ENCODE assay signal across 9 cellular contexts in the genomic region with DNA sequence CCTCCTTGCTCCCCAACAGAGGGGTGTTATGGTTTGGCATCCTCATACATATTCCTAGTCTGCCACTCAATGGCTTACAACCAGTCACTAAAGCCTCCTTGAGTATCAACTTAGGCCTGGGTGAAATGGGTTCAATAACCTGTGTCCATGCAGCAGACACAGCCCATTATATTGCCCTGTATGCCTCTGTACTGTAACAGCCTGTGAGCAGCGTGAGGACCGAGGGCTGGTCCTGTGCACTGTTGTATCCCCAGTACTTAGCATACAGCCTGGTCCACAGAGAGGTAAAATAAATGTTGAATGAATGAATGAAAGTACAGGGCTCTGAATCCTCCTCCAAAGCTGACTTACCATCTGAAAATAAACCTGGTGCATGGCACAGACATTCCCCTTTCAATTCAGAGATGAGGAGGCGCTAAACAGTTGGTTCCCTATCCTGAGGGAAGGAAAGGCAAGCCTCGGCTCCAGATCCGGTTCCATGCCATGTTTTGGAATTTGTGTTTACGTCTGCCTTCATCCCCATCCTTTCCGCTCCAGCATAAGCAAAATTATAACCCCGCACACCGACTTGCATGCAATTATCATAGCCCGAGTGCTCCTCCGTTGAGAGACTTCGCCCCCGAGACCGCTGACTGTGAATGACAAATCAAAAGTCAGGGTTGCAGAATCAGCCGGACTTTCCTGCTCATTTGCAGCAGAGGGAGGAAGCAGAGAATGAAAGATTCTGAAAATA. TPM values are rescaled to one million over a fixed set of nuclear protein-coding genes. Genes with fewer than 3 reads are reported as not detected.
DNase-seq lines count a peak whose midpoint lies in the region; ATAC-seq, FAIRE-seq and TF ChIP-seq lines count a peak whose summit lies in the region.
"Had no signal": no experiment of that assay in that cellular context is flagged by ENCODE, and none has a peak within 500 bp of the region (broad histone marks: within the 10 kb centered on the region; RNA-seq: fewer than 3 reads in every experiment).

No MANE protein-coding gene starts in this region.

- no peaks in the 10 kb centered on the region for H3K36me3 ChIP-seq in pancreas
- H3K36me3 ChIP-seq: HAP-1 had no signal

- H3K27me3 Mint-ChIP-seq in HFFc6 (ENCODE audit: insufficient read depth): no peaks in the 10 kb centered on the region; the same call in 1 of the 2 replicates
- H3K27me3 Mint-ChIP-seq in activated CD8-positive, alpha-beta T cell treated with anti-CD3 and anti-CD28 coated beads for 36 hours: peaks cover 31% of the 10 kb centered on the region

- H3K4me3 Mint-ChIP-seq in HFFc6: peak overlapping the region; percentile 91
- peak overlapping the region; percentile 59 for H3K4me3 Mint-ChIP-seq in activated CD8-positive, alpha-beta T cell treated with anti-CD3 and anti-CD28 coated beads for 36 hours

- CTCF ChIA-PET in activated CD8-positive, alpha-beta T cell treated with anti-CD3 and anti-CD28 coated beads for 36 hours (lab: Charles Lee): no interaction called here

- H3K27me3 ChIP-seq in pancreas: no peaks in the 10 kb centered on the region

- H3K27ac ChIP-seq in pancreas: no peak overlapping the region

- no peaks in the 10 kb centered on the region for H3K4me1 ChIP-seq in pancreas
- H3K4me1 ChIP-seq: HAP-1 had no signal

- no peak for FAIRE-seq in pancreas (lab: Jason Lieb, UNC)

- DNase-seq in AG10803 (ENCODE audit: low read depth) (peak; percentile 70), HFFc6 (peak; percentile 76), head of caudate nucleus (peak; percentile 45 to 90 (median 74)), pancreas (no peak)
- DNase-seq in activated CD8-positive, alpha-beta T cell treated with anti-CD3 and anti-CD28 coated beads for 36 hours: peak; percentile 44

- 0 out of 2 replicates have a peak, but pooled peaks have one; percentile 1 for TF ChIP-seq CTCF in AG10803 (conservative IDR thresholded peaks at IDR 0.05; ENCODE audit: low read length)
- TF ChIP-seq CTCF in HFFc6 (IDR thresholded peaks at IDR 0.05): no peak
- no peak for TF ChIP-seq CTCF in activated CD8-positive, alpha-beta T cell treated with anti-CD3 and anti-CD28 coated beads for 36 hours (IDR thresholded peaks at IDR 0.05)
- no peak for TF ChIP-seq CTCF in pancreas (IDR thresholded peaks at IDR 0.05)

- peak overlapping the region; percentile 58 for H3K4me3 ChIP-seq in AG10803 (ENCODE audit: low read length)
- peak overlapping the region in 1 of 4 donors; percentile 63 for H3K4me3 ChIP-seq in pancreas
- H3K4me3 ChIP-seq: HAP-1 had no signal

- H3K9me3 Mint-ChIP-seq in HFFc6: no peaks in the 10 kb centered on the region
- H3K9me3 Mint-ChIP-seq in activated CD8-positive, alpha-beta T cell treated with anti-CD3 and anti-CD28 coated beads for 36 hours: no peaks in the 10 kb centered on the region

- ATAC-seq in activated CD8-positive, alpha-beta T cell treated with anti-CD3 and anti-CD28 coated beads for 36 hours: no peak
- ATAC-seq in pancreas: peak in 3 of 4 donors; percentile 34 to 55 (median 36)
- no peak for ATAC-seq in GM21390 (IDR thresholded peaks at IDR 0.05; ENCODE audit: unreplicated experiment)
- no peak for ATAC-seq in HG03159 (IDR thresholded peaks at IDR 0.05; ENCODE audit: unreplicated experiment)
- no peak for ATAC-seq in HG03108 (IDR thresholded peaks at IDR 0.05; ENCODE audit: unreplicated experiment)

- no peaks in the 10 kb centered on the region for H3K36me3 Mint-ChIP-seq in HFFc6 (ENCODE audit: low read depth)
- no peaks in the 10 kb centered on the region for H3K36me3 Mint-ChIP-seq in activated CD8-positive, alpha-beta T cell treated with anti-CD3 and anti-CD28 coated beads for 36 hours (ENCODE audit: low read depth)

- peaks cover 48% of the 10 kb centered on the region for H3K4me1 Mint-ChIP-seq in HFFc6 (ENCODE audit: low read depth)
- peaks cover 33% of the 10 kb centered on the region for H3K4me1 Mint-ChIP-seq in activated CD8-positive, alpha-beta T cell treated with anti-CD3 and anti-CD28 coated beads for 36 hours (ENCODE audit: low read depth)

- H3K9me3 ChIP-seq in pancreas: no peaks in the 10 kb centered on the region
- H3K9me3 ChIP-seq: HAP-1 had no signal

- POLR2A ChIA-PET in activated CD8-positive, alpha-beta T cell treated with anti-CD3 and anti-CD28 coated beads for 36 hours (lab: Charles Lee): no interaction called here

- intact Hi-C loops in activated CD8-positive, alpha-beta T cell treated with anti-CD3 and anti-CD28 coated beads for 36 hours (cut with micrococcal nuclease): no loop called here
- intact Hi-C loops in head of caudate nucleus (cut with DNase I): no loop called here
- intact Hi-C loops in pancreas (cut with DNase I): no loop called here

- peak overlapping the region; percentile 80 for H3K27ac Mint-ChIP-seq in HFFc6
- H3K27ac Mint-ChIP-seq in activated CD8-positive, alpha-beta T cell treated with anti-CD3 and anti-CD28 coated beads for 36 hours: no peak overlapping the region

- WGBS in pancreas, 2 donors: 30 to 35% methylated on average over 15 of the region's 15 CpGs

RNA-seq across cellular contexts. Expression of gene DNAJC6, which starts 45.0 kb away (rescaled TPM):
- total RNA-seq in HFFc6 (2021; fragmentation: NEBNext Ultra II Directional; extraction: Animal tissue kit (Norgen Biotek cat#: 25700)): 10 to 100 TPM; 13.5 to 17.7 (median 15.3) TPM
- total RNA-seq in activated CD8-positive, alpha-beta T cell treated with anti-CD3 and anti-CD28 coated beads for 36 hours: 1 to 10 TPM; 2.1 to 2.2 TPM
- total RNA-seq in pancreas: 1 to 10 TPM in 5 of 6 donors, under 1 TPM in 1; 0.88 to 2.8 (median 1.9) TPM
- 1 to 10 TPM in 1 of 2 donors, under 1 TPM in 1; 0.46 to 4.3 TPM for polyA plus RNA-seq in pancreas

Comparison
In these comparisons a context has a peak if more than half of its experiments do, and no peak if none do; other contexts are left out.
1. DNase-seq: peak in AG10803 (single experiment), HFFc6 (single experiment), activated CD8-positive, alpha-beta T cell treated with anti-CD3 and anti-CD28 coated beads for 36 hours (single experiment) and head of caudate nucleus (42 of 42); none in pancreas (0 of 6).
2. ATAC-seq: peak in pancreas (3 of 4); none in activated CD8-positive, alpha-beta T cell treated with anti-CD3 and anti-CD28 coated beads for 36 hours (single experiment), GM21390 (single experiment), HG03159 (single experiment) and HG03108 (single experiment).